In genomic region chr10:29292406-29292805, GRCh38 we compare ENCODE assay signal across 10 cellular contexts. TPM values are rescaled to one million over a fixed set of nuclear protein-coding genes. Genes with fewer than 3 reads are reported as not detected.
"Had no signal": no experiment of that assay in that cellular context is flagged by ENCODE, and none has a peak within 500 bp of the region (broad histone marks: within the 10 kb centered on the region; RNA-seq: fewer than 3 reads in every experiment).

No MANE protein-coding gene starts in this region.

RNA-seq across cellular contexts. Expression of gene LYZL1, which starts 3.5 kb away (rescaled TPM):
- total RNA-seq: OCI-LY7, PC-3, PC-9, Peyer's patch, Right ventricle myocardium inferior, Right ventricle myocardium superior, RPMI7951, SJCRH30, SJSA1, SK-MEL-5 had no signal
